20 cellular contexts compared by ENCODE assay signal in genomic region chr7:49597805-49598204, GRCh38.
"Had no signal": no experiment of that assay in that cellular context is flagged by ENCODE, and none has a peak within 500 bp of the region (broad histone marks: within the 10 kb centered on the region; RNA-seq: fewer than 3 reads in every experiment).

No MANE protein-coding gene starts in this region.

- H3K9me3 ChIP-seq: pancreas, testis had no signal

- H3K4me1 Mint-ChIP-seq: activated CD4-positive, alpha-beta memory T cell treated with anti-CD3 and anti-CD28 coated beads, Interleukin-2, amount 10 ng/mL, durations not matched to agents 7 days and 5 days; activated CD4-positive, alpha-beta T cell treated with anti-CD3 and anti-CD28 coated beads for 36 hours; activated naive CD8-positive, alpha-beta T cell treated with anti-CD3 and anti-CD28 coated beads, Interleukin-2, amount 50 U/mL, for 24 hours; immature natural killer cell; neural crest cell; stimulated activated naive CD8-positive, alpha-beta T cell treated with anti-CD3 and anti-CD28 coated beads, Interleukin-15, amount 100 ng/mL, for 72 hours; T-cell had no signal

- H3K36me3 ChIP-seq: cardiac muscle cell, pancreas, WERI-Rb-1 had no signal

- H3K27ac ChIP-seq: cardiac muscle cell, coronary artery, pancreas, testis, WERI-Rb-1 had no signal

- H3K9me3 Mint-ChIP-seq: activated naive CD8-positive, alpha-beta T cell treated with anti-CD3 and anti-CD28 coated beads, Interleukin-2, amount 50 U/mL, for 24 hours; neural crest cell had no signal

- H3K4me3 ChIP-seq: cardiac muscle cell, coronary artery, pancreas, testis had no signal

- ATAC-seq: activated CD4-positive, alpha-beta T cell treated with anti-CD3 and anti-CD28 coated beads for 36 hours; activated naive CD8-positive, alpha-beta T cell treated with anti-CD3 and anti-CD28 coated beads, Interleukin-2, amount 50 U/mL, for 24 hours; activated T-cell treated with anti-CD3 and anti-CD28 coated beads, Interleukin-2, amount 50 U/mL, for 72 hours; stimulated activated naive CD8-positive, alpha-beta T cell treated with anti-CD3 and anti-CD28 coated beads, Interleukin-15, amount 100 ng/mL, for 72 hours; T-cell had no signal

- H3K4me3 Mint-ChIP-seq: activated CD4-positive, alpha-beta memory T cell treated with anti-CD3 and anti-CD28 coated beads, Interleukin-2, amount 10 ng/mL, durations not matched to agents 7 days and 5 days; activated CD4-positive, alpha-beta T cell treated with anti-CD3 and anti-CD28 coated beads for 36 hours; activated naive CD8-positive, alpha-beta T cell treated with anti-CD3 and anti-CD28 coated beads, Interleukin-2, amount 50 U/mL, for 24 hours; activated T-cell treated with anti-CD3 and anti-CD28 coated beads, Interleukin-2, amount 50 U/mL, for 72 hours; immature natural killer cell; neural crest cell; stimulated activated naive CD8-positive, alpha-beta T cell treated with anti-CD3 and anti-CD28 coated beads, Interleukin-15, amount 100 ng/mL, for 72 hours; T-cell had no signal

- H3K27ac Mint-ChIP-seq: activated CD4-positive, alpha-beta memory T cell treated with anti-CD3 and anti-CD28 coated beads, Interleukin-2, amount 10 ng/mL, durations not matched to agents 7 days and 5 days; activated CD4-positive, alpha-beta T cell treated with anti-CD3 and anti-CD28 coated beads for 36 hours; activated naive CD8-positive, alpha-beta T cell treated with anti-CD3 and anti-CD28 coated beads, Interleukin-2, amount 50 U/mL, for 24 hours; activated T-cell treated with anti-CD3 and anti-CD28 coated beads, Interleukin-2, amount 50 U/mL, for 72 hours; immature natural killer cell; stimulated activated naive CD8-positive, alpha-beta T cell treated with anti-CD3 and anti-CD28 coated beads, Interleukin-15, amount 100 ng/mL, for 72 hours; T-cell had no signal

- H3K4me1 ChIP-seq: pancreas, testis had no signal

- H3K27me3 ChIP-seq: cardiac muscle cell, pancreas, testis had no signal

- H3K27me3 Mint-ChIP-seq: activated CD4-positive, alpha-beta memory T cell treated with anti-CD3 and anti-CD28 coated beads, Interleukin-2, amount 10 ng/mL, durations not matched to agents 7 days and 5 days; activated CD4-positive, alpha-beta T cell treated with anti-CD3 and anti-CD28 coated beads for 36 hours; activated naive CD8-positive, alpha-beta T cell treated with anti-CD3 and anti-CD28 coated beads, Interleukin-2, amount 50 U/mL, for 24 hours; stimulated activated naive CD8-positive, alpha-beta T cell treated with anti-CD3 and anti-CD28 coated beads, Interleukin-15, amount 100 ng/mL, for 72 hours; T-cell had no signal

- H3K36me3 Mint-ChIP-seq: immature natural killer cell, T-cell had no signal

- DNase-seq: activated CD4-positive, alpha-beta memory T cell treated with anti-CD3 and anti-CD28 coated beads, Interleukin-2, amount 10 ng/mL, durations not matched to agents 7 days and 5 days; activated CD4-positive, alpha-beta T cell treated with anti-CD3 and anti-CD28 coated beads for 36 hours; activated naive CD4-positive, alpha-beta T cell; activated naive CD8-positive, alpha-beta T cell treated with anti-CD3 and anti-CD28 coated beads, Interleukin-2, amount 50 U/mL, for 24 hours; activated T-cell treated with anti-CD3 and anti-CD28 coated beads, Interleukin-2, amount 50 U/mL, for 72 hours; effector CD8-positive, alpha-beta T cell; glutamatergic neuron; immature natural killer cell; pancreas; retina; stimulated activated CD4-positive, alpha-beta T cell treated with anti-CD3 and anti-CD28 coated beads, Interleukin-15, amount 100 ng/mL, for 24 hours; stimulated activated CD4-positive, alpha-beta T cell treated with anti-CD3 and anti-CD28 coated beads, Interleukin-4, amount 100 ng/mL, for 4 hours; stimulated activated naive CD8-positive, alpha-beta T cell treated with anti-CD3 and anti-CD28 coated beads, Interleukin-15, amount 100 ng/mL, for 72 hours; T-cell; T1000; testis; WERI-Rb-1 had no signal
